In the genomic region with DNA sequence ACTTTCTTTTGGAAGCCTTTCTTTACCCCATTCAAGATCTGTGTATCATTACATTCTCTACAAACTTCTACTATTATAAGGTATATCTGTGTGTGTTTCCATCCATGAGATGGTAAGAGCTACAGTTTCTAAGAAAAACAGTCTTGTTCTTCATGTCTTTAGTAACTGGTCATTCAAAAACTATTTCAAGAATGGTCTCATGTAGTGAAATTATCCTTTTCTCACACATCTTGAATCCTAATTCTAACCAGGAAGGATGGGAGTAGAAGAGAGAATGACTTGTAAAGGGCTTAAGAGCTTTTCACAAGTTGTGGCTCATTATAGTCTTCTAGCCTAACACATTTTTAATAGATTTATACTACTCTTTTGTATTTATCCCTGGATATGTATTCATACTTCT, we compare ENCODE assay signal across 24 cellular contexts. TPM values are rescaled to one million over a fixed set of nuclear protein-coding genes. Genes with fewer than 3 reads are reported as not detected.
DNase-seq lines count a peak whose midpoint lies in the region; ATAC-seq and TF ChIP-seq lines count a peak whose summit lies in the region.
"Had no signal": no experiment of that assay in that cellular context is flagged by ENCODE, and none has a peak within 500 bp of the region (broad histone marks: within the 10 kb centered on the region; RNA-seq: fewer than 3 reads in every experiment).

No MANE protein-coding gene starts in this region.

- H3K27ac ChIP-seq in naive thymus-derived CD4-positive, alpha-beta T cell (ENCODE audit: low read depth, low read length) = no peak overlapping the region
- H3K27ac ChIP-seq: ascending aorta, coronary artery, neutrophil, Peyer's patch, right lobe of liver, SK-N-MC had no signal

- no peaks in the 10 kb centered on the region for H3K4me1 Mint-ChIP-seq in progenitor cell of endocrine pancreas (ENCODE audit: low read depth)
- peaks cover 10 to 60% (median 47%) of the 10 kb centered on the region in 7 donors for H3K4me1 Mint-ChIP-seq in naive thymus-derived CD4-positive, alpha-beta T cell

- no peaks in the 10 kb centered on the region for H3K4me1 ChIP-seq in naive thymus-derived CD4-positive, alpha-beta T cell (ENCODE audit: control insufficient read depth in 2 of 2, insufficient read depth in 2 of 2, low read length in 2 of 2)
- H3K4me1 ChIP-seq: Peyer's patch, right lobe of liver had no signal

- H3K27me3 Mint-ChIP-seq in progenitor cell of endocrine pancreas = no peaks in the 10 kb centered on the region
- no peaks in the 10 kb centered on the region for H3K27me3 Mint-ChIP-seq in naive thymus-derived CD4-positive, alpha-beta T cell

- intact Hi-C loops in naive thymus-derived CD4-positive, alpha-beta T cell (cut with micrococcal nuclease) = no loop called here

- CTCF ChIA-PET in BJ (lab: Yijun Ruan, JAX) = interaction anchor here (1.2 kb wide), 2 partner anchors 9 to 116 kb away, joined by 3 read pairs; no protein-coding TSS in a partner anchor
- CTCF ChIA-PET in naive thymus-derived CD4-positive, alpha-beta T cell (lab: Charles Lee) = no interaction called here

- DNase-seq in BJ (ENCODE audit: low read depth) = peak; percentile 46
- peak; percentile 1 for DNase-seq in HT1080 (ENCODE audit: low read depth)
- DNase-seq in choroid plexus epithelial cell (ENCODE audit: low read depth) = peak; percentile 66
- DNase-seq in progenitor cell of endocrine pancreas (ENCODE audit: low spot score, unreplicated experiment) = no peak
- no peak for DNase-seq in NK-92 (lab: John Stamatoyannopoulos, UW; ENCODE audit: unreplicated experiment)
- no peak for DNase-seq in HK-2 (ENCODE audit: unreplicated experiment)
- no peak for DNase-seq in naive thymus-derived CD4-positive, alpha-beta T cell
- no peak for DNase-seq in NCI-H1092 (lab: John Stamatoyannopoulos, UW)
- DNase-seq: activated CD8-positive, alpha-beta memory T cell treated with anti-CD3 and anti-CD28 coated beads, Interleukin-2, amount 50 U/mL, for 4 hours; activated gamma-delta T cell treated with Interleukin-2 at 50 U/mL for 16 hours; foreskin melanocyte; GDM1; left colon; NCI-H146; NCI-H2171 treated with DMSO at 0.1 percent for 48 hours; NCI-H774; Peyer's patch; right lobe of liver; stimulated activated CD4-positive, alpha-beta T cell treated with anti-CD3 and anti-CD28 coated beads, Interleukin-1b, Interleukin-23, amount 100 ng/mL, for 48 hours; T1000 had no signal

- H3K27me3 ChIP-seq in BJ (ENCODE audit: control insufficient read depth, insufficient read depth, low read length) = no peaks in the 10 kb centered on the region
- H3K27me3 ChIP-seq in naive thymus-derived CD4-positive, alpha-beta T cell (ENCODE audit: control insufficient read depth in 2 of 2, insufficient read depth in 2 of 2, low read length in 2 of 2) = no peaks in the 10 kb centered on the region
- H3K27me3 ChIP-seq: ascending aorta, neutrophil, Peyer's patch, right lobe of liver had no signal

- ATAC-seq in naive thymus-derived CD4-positive, alpha-beta T cell = no peak
- ATAC-seq: left colon, right lobe of liver had no signal

- TF ChIP-seq CTCF in BJ (IDR thresholded peaks at IDR 0.05; ENCODE audit: insufficient read depth, low read depth, low read length) = no peak
- TF ChIP-seq CTCF in choroid plexus epithelial cell (conservative IDR thresholded peaks at IDR 0.05; ENCODE audit: low read depth, low read length) = no peak
- no peak for TF ChIP-seq CTCF in progenitor cell of endocrine pancreas (IDR thresholded peaks at IDR 0.05; ENCODE audit: unreplicated experiment)

- POLR2A ChIA-PET in BJ (lab: Charles Lee) = no interaction called here
- POLR2A ChIA-PET in naive thymus-derived CD4-positive, alpha-beta T cell (lab: Charles Lee) = no interaction called here

- no peak overlapping the region for H3K4me3 Mint-ChIP-seq in progenitor cell of endocrine pancreas (ENCODE audit: low read depth)
- no peak overlapping the region for H3K4me3 Mint-ChIP-seq in naive thymus-derived CD4-positive, alpha-beta T cell

- H3K36me3 ChIP-seq in BJ (ENCODE audit: control insufficient read depth, insufficient read depth, low read length) = no peaks in the 10 kb centered on the region
- H3K36me3 ChIP-seq in naive thymus-derived CD4-positive, alpha-beta T cell (ENCODE audit: control insufficient read depth in 2 of 3, insufficient read depth in 3 of 3, low read length in 3 of 3) = no peaks in the 10 kb centered on the region
- H3K36me3 ChIP-seq: ascending aorta, neutrophil, Peyer's patch, right lobe of liver had no signal

- H3K9me3 ChIP-seq in naive thymus-derived CD4-positive, alpha-beta T cell (ENCODE audit: control insufficient read depth in 2 of 3, low read length in 3 of 3) = no peaks in the 10 kb centered on the region
- H3K9me3 ChIP-seq: ascending aorta, neutrophil, Peyer's patch, right lobe of liver had no signal

- peaks cover 19% of the 10 kb centered on the region for H3K36me3 Mint-ChIP-seq in progenitor cell of endocrine pancreas (ENCODE audit: insufficient read depth)
- peaks cover 8 to 59% (median 19%) of the 10 kb centered on the region in 5 donors for H3K36me3 Mint-ChIP-seq in naive thymus-derived CD4-positive, alpha-beta T cell

- peak overlapping the region; percentile 40 for H3K27ac Mint-ChIP-seq in progenitor cell of endocrine pancreas
- peak overlapping the region in 3 of 9 donors; percentile 6 to 68 (median 40) for H3K27ac Mint-ChIP-seq in naive thymus-derived CD4-positive, alpha-beta T cell

- peaks cover 3% of the 10 kb centered on the region for H3K9me3 Mint-ChIP-seq in progenitor cell of endocrine pancreas (ENCODE audit: low read depth)
- H3K9me3 Mint-ChIP-seq in naive thymus-derived CD4-positive, alpha-beta T cell = peaks cover 0 to 2% (median 0%) of the 10 kb centered on the region in 11 donors

- no peak overlapping the region for H3K4me3 ChIP-seq in BJ (ENCODE audit: low read depth, low read length)
- H3K4me3 ChIP-seq in choroid plexus epithelial cell (ENCODE audit: low read depth, low read length) = no peak overlapping the region
- no peak overlapping the region for H3K4me3 ChIP-seq in naive thymus-derived CD4-positive, alpha-beta T cell (ENCODE audit: low read length)
- H3K4me3 ChIP-seq: ascending aorta, coronary artery, Peyer's patch, right lobe of liver, SK-N-MC had no signal

RNA-seq across cellular contexts. Expression of a gene that starts 47.3 kb away (rescaled TPM):
- 11.8 and 27.6 TPM in 2 replicates for polyA plus RNA-seq in BJ (2011; rRNA removed)
- polyA minus RNA-seq in BJ (2011; rRNA and poly(A)+ RNA removed) = 17.0 and 21.3 TPM in 2 replicates
- 16.4 and 26.7 TPM in 2 replicates for total RNA-seq in HT1080 (2014; rRNA removed; shearing (Covaris generic))
- polyA plus RNA-seq in HT1080 (2015; cell fraction: cytosol; rRNA removed) = 12.2 and 20.4 TPM in 2 replicates
- 32.1 and 35.3 TPM in 2 replicates for polyA plus RNA-seq in HT1080 (2015; cell fraction: nucleus; rRNA removed)
- total RNA-seq in progenitor cell of endocrine pancreas = 59.4 and 62.0 TPM in 2 replicates
- total RNA-seq in naive thymus-derived CD4-positive, alpha-beta T cell = 10 to 100 TPM; 66.2 to 97.5 (median 75.8) TPM
- 10 to 100 TPM; 27.6 to 39.2 TPM for polyA plus RNA-seq in naive thymus-derived CD4-positive, alpha-beta T cell

Comparison
In these comparisons a context has a peak if more than half of its experiments do, and no peak if none do; other contexts are left out.
1. DNase-seq: peak in BJ (single experiment), HT1080 (single experiment) and choroid plexus epithelial cell (single experiment); none in progenitor cell of endocrine pancreas (single experiment), NK-92 (single experiment), HK-2 (single experiment), naive thymus-derived CD4-positive, alpha-beta T cell (0 of 9) and NCI-H1092 (single experiment).